ENCODE assay signal across 9 cellular contexts in genomic region chr20:3843490-3843889, GRCh38.
DNase-seq lines count a peak whose midpoint lies in the region; ATAC-seq and TF ChIP-seq lines count a peak whose summit lies in the region.
"Had no signal": no experiment of that assay in that cellular context is flagged by ENCODE, and none has a peak within 500 bp of the region (broad histone marks: within the 10 kb centered on the region; RNA-seq: fewer than 3 reads in every experiment).

No MANE protein-coding gene starts in this region.

- no peak overlapping the region for H3K4me3 ChIP-seq in NB4 (ENCODE audit: low read depth, low read length)
- H3K4me3 ChIP-seq in choroid plexus epithelial cell (ENCODE audit: low read depth, low read length): no peak overlapping the region
- no peak overlapping the region for H3K4me3 ChIP-seq in skeletal muscle cell (ENCODE audit: low read depth, low read length)
- H3K4me3 ChIP-seq: lower lobe of right lung had no signal

- no peak for TF ChIP-seq POLR2A in NB4 (IDR thresholded peaks at IDR 0.05; ENCODE audit: extremely low read depth, insufficient read length)

- DNase-seq in NCI-H82 (lab: John Stamatoyannopoulos, UW) (peak; percentile 15), NCI-H82 treated with DMSO at 0.1 percent for 48 hours (lab: John Stamatoyannopoulos, UW; ENCODE audit: unreplicated experiment) (no peak), NB4 (ENCODE audit: low read depth) (peak; percentile 82), choroid plexus epithelial cell (ENCODE audit: low read depth) (peak; percentile 76), skeletal muscle cell (ENCODE audit: low read depth) (peak; percentile 60), NK-92 (lab: John Stamatoyannopoulos, UW; ENCODE audit: unreplicated experiment) (no peak)
- DNase-seq: lower lobe of right lung had no signal

- ATAC-seq in HG03097 (IDR thresholded peaks at IDR 0.05; ENCODE audit: low FRiP score, unreplicated experiment) (no peak), HG03439 (IDR thresholded peaks at IDR 0.05; ENCODE audit: unreplicated experiment) (no peak)
- ATAC-seq: lower lobe of right lung had no signal

- no peak for TF ChIP-seq CTCF in NB4 (IDR thresholded peaks at IDR 0.05; ENCODE audit: low read depth, low read length)
- TF ChIP-seq CTCF in choroid plexus epithelial cell (conservative IDR thresholded peaks at IDR 0.05; ENCODE audit: low read depth, low read length): no peak

Comparison
In these comparisons a context has a peak if more than half of its experiments do, and no peak if none do; other contexts are left out.
1. DNase-seq: peak in NCI-H82 (single experiment), NB4 (single experiment), choroid plexus epithelial cell (single experiment) and skeletal muscle cell (single experiment); none in NCI-H82 treated with DMSO at 0.1 percent for 48 hours (single experiment) and NK-92 (single experiment).